In genomic region chr1:226110249-226111108, GRCh38 we compare ENCODE assay signal across 8 cellular contexts. TPM values are rescaled to one million over a fixed set of nuclear protein-coding genes. Genes with fewer than 3 reads are reported as not detected.
DNase-seq lines count a peak whose midpoint lies in the region; ATAC-seq and TF ChIP-seq lines count a peak whose summit lies in the region.

No MANE protein-coding gene starts in this region.

- peaks cover 9% of the 10 kb centered on the region for H3K27me3 Mint-ChIP-seq in progenitor cell of endocrine pancreas

- no peaks in the 10 kb centered on the region for H3K27me3 ChIP-seq in HL-60 (ENCODE audit: insufficient read depth, poor library complexity, severe bottlenecking)
- H3K27me3 ChIP-seq in adrenal gland = no peaks in the 10 kb centered on the region
- H3K27me3 ChIP-seq in heart right ventricle = no peaks in the 10 kb centered on the region
- H3K27me3 ChIP-seq in aorta (ENCODE audit: control insufficient read depth in 1 of 2, insufficient read depth in 2 of 2, low read length in 1 of 2) = no peaks in the 10 kb centered on the region

- ATAC-seq in GM19468 (IDR thresholded peaks at IDR 0.05; ENCODE audit: extremely low read depth, unreplicated experiment) (peak; percentile 70), heart right ventricle (peak; percentile 59 to 84 (median 73)), aorta (ENCODE audit: low FRiP score) (peak; percentile 81)

- DNase-seq in DMS53 (lab: John Stamatoyannopoulos, UW) (peak; percentile 90), HL-60 (ENCODE audit: low read depth in 1 of 2, low spot score in 1 of 2) (peak; percentile 45 to 57), SK-N-MC (ENCODE audit: low read depth, low spot score) (no peak), adrenal gland (peak; percentile 66 to 89 (median 76)), heart right ventricle (peak; percentile 76 to 86), progenitor cell of endocrine pancreas (ENCODE audit: low spot score, unreplicated experiment) (peak; percentile 51), aorta (peak; percentile 86 to 91)

- intact Hi-C loops in adrenal gland (cut with DNase I) (no loop called here), heart right ventricle (cut with DNase I) (loop anchor here in 4 of 10 donors (2.0 to 5.0 kb wide), 3 partner anchors 48 to 113 kb away; partner anchors contain the start of genes H3-3A (in 4 of the 4) and SDE2 (in 2 of the 4)), aorta (cut with DNase I) (no loop called here)

- 0 to 4% (median 0%) methylated on average over 6 to 69 of the region's 73 CpGs for WGBS in adrenal gland, 4 donors
- WGBS in heart right ventricle, 2 donors = 0 to 1% methylated on average over 59 to 72 of the region's 73 CpGs
- WGBS in aorta, 2 donors = 1% methylated on average over 52 to 73 of the region's 73 CpGs

- H3K27ac ChIP-seq in HL-60 (replicated peaks) = peak overlapping the region; percentile 73
- peak overlapping the region; percentile 16 for H3K27ac ChIP-seq in SK-N-MC
- H3K27ac ChIP-seq in adrenal gland = peak overlapping the region; percentile 81 to 95 (median 90)
- peak overlapping the region; percentile 93 to 100 (median 99) for H3K27ac ChIP-seq in heart right ventricle
- H3K27ac ChIP-seq in aorta (ENCODE audit: low read depth in 1 of 2, low read length in 2 of 2) = peak overlapping the region; percentile 94 to 97

- H3K4me3 ChIP-seq in HL-60 (replicated peaks; ENCODE audit: insufficient read depth, low read length) (peak overlapping the region; percentile 67), SK-N-MC (peak overlapping the region; percentile 91), adrenal gland (peak overlapping the region in 2 of 4 donors; percentile 56 to 66), heart right ventricle (peak overlapping the region; percentile 4 to 75 (median 68)), aorta (ENCODE audit: low read length in 2 of 2) (peak overlapping the region; percentile 66 to 67)

- H3K36me3 Mint-ChIP-seq in progenitor cell of endocrine pancreas (ENCODE audit: insufficient read depth) = no peaks in the 10 kb centered on the region

- peak overlapping the region; percentile 69 for H3K4me3 Mint-ChIP-seq in progenitor cell of endocrine pancreas (ENCODE audit: low read depth)

- peaks cover 16% of the 10 kb centered on the region for H3K4me1 Mint-ChIP-seq in progenitor cell of endocrine pancreas (ENCODE audit: low read depth)

- no peaks in the 10 kb centered on the region for H3K9me3 ChIP-seq in SK-N-MC (ENCODE audit: low read depth, low read length)
- H3K9me3 ChIP-seq in adrenal gland (replicated peaks in 1 of 3) = no peaks in the 10 kb centered on the region
- H3K9me3 ChIP-seq in heart right ventricle = no peaks in the 10 kb centered on the region
- H3K9me3 ChIP-seq in aorta (ENCODE audit: control insufficient read depth, low read length) = no peaks in the 10 kb centered on the region

- no peaks in the 10 kb centered on the region for H3K9me3 Mint-ChIP-seq in progenitor cell of endocrine pancreas (ENCODE audit: low read depth)

- peak overlapping the region; percentile 84 for H3K9ac ChIP-seq in SK-N-MC (ENCODE audit: insufficient read length)

- no peak for TF ChIP-seq CTCF in HL-60 (IDR thresholded peaks at IDR 0.05; ENCODE audit: insufficient read depth, low read length)
- no peak for TF ChIP-seq CTCF in adrenal gland (IDR thresholded peaks at IDR 0.05)
- TF ChIP-seq CTCF in heart right ventricle (IDR thresholded peaks at IDR 0.05) = no peak
- TF ChIP-seq CTCF in progenitor cell of endocrine pancreas (IDR thresholded peaks at IDR 0.05; ENCODE audit: unreplicated experiment) = no peak

- peak overlapping the region; percentile 73 for H3K27ac Mint-ChIP-seq in progenitor cell of endocrine pancreas

- peaks cover 5 to 23% of the 10 kb centered on the region in 2 donors for H3K4me1 ChIP-seq in adrenal gland (replicated peaks in 1 of 2)
- H3K4me1 ChIP-seq in heart right ventricle = peaks cover 18 to 45% (median 34%) of the 10 kb centered on the region in 9 donors
- peaks cover 0 to 4% of the 10 kb centered on the region in 2 donors for H3K4me1 ChIP-seq in aorta (ENCODE audit: control insufficient read depth in 1 of 2, insufficient read depth in 2 of 2, low read length in 2 of 2)

- no peak for TF ChIP-seq POLR2A in adrenal gland (IDR thresholded peaks at IDR 0.05)

- H3K36me3 ChIP-seq in SK-N-MC (ENCODE audit: insufficient read depth, low read length) = no peaks in the 10 kb centered on the region
- H3K36me3 ChIP-seq in adrenal gland (replicated peaks in 1 of 2) = no peaks in the 10 kb centered on the region
- H3K36me3 ChIP-seq in heart right ventricle = no peaks in the 10 kb centered on the region
- H3K36me3 ChIP-seq in aorta (ENCODE audit: control insufficient read depth in 1 of 2, insufficient read depth in 2 of 2, low read length in 1 of 2) = no peaks in the 10 kb centered on the region

RNA-seq across cellular contexts. Expression of gene H3-3A, which starts 48.0 kb away (rescaled TPM):
- 100 to 1,000 TPM; 216 to 543 (median 404) TPM for total RNA-seq in adrenal gland
- polyA plus RNA-seq in adrenal gland = 100 to 1,000 TPM; 407 to 772 (median 547) TPM
- total RNA-seq in heart right ventricle = 100 to 1,000 TPM; 259 to 374 (median 304) TPM
- polyA plus RNA-seq in heart right ventricle = 100 to 1,000 TPM; 427 to 452 TPM
- total RNA-seq in progenitor cell of endocrine pancreas = 1,238 and 1,313 TPM in 2 replicates
- total RNA-seq in aorta = 100 to 1,000 TPM; 310 to 349 TPM
- 100 to 1,000 TPM; 464 to 699 TPM for polyA plus RNA-seq in aorta

Comparison
In these comparisons a context has a peak if more than half of its experiments do, and no peak if none do; other contexts are left out.
1. H3K27ac ChIP-seq: peak in every context shown above with its lines; median percentile 99 in heart right ventricle; 96 in aorta; 90 in adrenal gland; 73 in HL-60; 16 in SK-N-MC.